In the genomic region with DNA sequence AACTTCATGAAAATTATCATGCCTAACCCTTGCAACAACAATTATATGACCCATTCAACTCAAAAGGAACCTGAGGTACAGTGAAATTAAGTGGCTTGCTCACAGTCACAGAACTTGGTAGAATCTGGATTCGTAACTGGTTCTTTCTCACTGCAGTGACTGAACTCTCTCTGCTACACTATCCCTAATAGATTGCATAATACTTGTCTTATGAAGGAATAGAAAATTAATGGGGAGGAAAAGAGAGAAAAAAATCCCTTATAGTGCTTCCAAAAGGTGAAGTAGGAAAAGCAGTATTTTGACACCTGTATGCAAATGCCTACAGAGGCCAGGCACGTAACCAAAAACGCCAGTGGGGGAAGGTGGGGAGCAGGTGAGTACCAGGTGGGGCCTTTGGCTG, we compare ENCODE assay signal across 16 cellular contexts.
"Had no signal": no experiment of that assay in that cellular context is flagged by ENCODE, and none has a peak within 500 bp of the region (broad histone marks: within the 10 kb centered on the region; RNA-seq: fewer than 3 reads in every experiment).

No MANE protein-coding gene starts in this region.

- H3K27me3 ChIP-seq: left lung, pancreas, upper lobe of right lung had no signal

- ATAC-seq: activated CD8-positive, alpha-beta T cell treated with anti-CD3 and anti-CD28 coated beads, Interleukin-2, amount 10 ng/mL, durations not matched to agents 7 days and 5 days; activated naive CD4-positive, alpha-beta T cell treated with anti-CD3 and anti-CD28 coated beads, Interleukin-2, amount 50 U/mL, for 72 hours; activated T-cell treated with anti-CD3 and anti-CD28 coated beads, Interleukin-2, amount 50 U/mL, for 72 hours; left lung; pancreas; upper lobe of right lung had no signal

- H3K4me3 Mint-ChIP-seq: activated CD4-positive, alpha-beta T cell treated with anti-CD3 and anti-CD28 coated beads, Interleukin-2, amount 10 ng/mL, durations not matched to agents 24 days and 14 days; activated CD8-positive, alpha-beta T cell treated with anti-CD3 and anti-CD28 coated beads, Interleukin-2, amount 10 ng/mL, durations not matched to agents 7 days and 5 days; activated T-cell treated with anti-CD3 and anti-CD28 coated beads, Interleukin-2, amount 50 U/mL, for 72 hours; naive B cell had no signal

- H3K4me1 ChIP-seq: left lung, pancreas, upper lobe of right lung had no signal

- H3K9me3 ChIP-seq: left lung, pancreas, thoracic aorta, upper lobe of right lung had no signal

- H3K27ac ChIP-seq: left lung, pancreas, thoracic aorta, upper lobe of right lung had no signal

- DNase-seq: activated CD4-positive, alpha-beta T cell treated with anti-CD3 and anti-CD28 coated beads, Interleukin-2, amount 10 ng/mL, durations not matched to agents 24 days and 14 days; activated CD4-positive, CD25-positive, alpha-beta regulatory T cell; activated CD8-positive, alpha-beta memory T cell treated with anti-CD3 and anti-CD28 coated beads, Interleukin-2, amount 50 U/mL, for 48 hours; activated CD8-positive, alpha-beta T cell treated with anti-CD3 and anti-CD28 coated beads, Interleukin-2, amount 10 ng/mL, durations not matched to agents 7 days and 5 days; activated gamma-delta T cell; activated T-cell treated with anti-CD3 and anti-CD28 coated beads, Interleukin-2, amount 50 U/mL, for 72 hours; amniotic stem cell; kidney; left lung; mammary epithelial cell; naive B cell; pancreas; stimulated activated CD4-positive, alpha-beta T cell treated with anti-CD3 and anti-CD28 coated beads, Interleukin-1b, Interleukin-23, amount 100 ng/mL, for 48 hours; upper lobe of right lung had no signal

- H3K36me3 Mint-ChIP-seq: activated naive CD4-positive, alpha-beta T cell treated with anti-CD3 and anti-CD28 coated beads, Interleukin-2, amount 50 U/mL, for 72 hours; naive B cell had no signal

- H3K27ac Mint-ChIP-seq: activated CD4-positive, alpha-beta T cell treated with anti-CD3 and anti-CD28 coated beads, Interleukin-2, amount 10 ng/mL, durations not matched to agents 24 days and 14 days; activated CD8-positive, alpha-beta T cell treated with anti-CD3 and anti-CD28 coated beads, Interleukin-2, amount 10 ng/mL, durations not matched to agents 7 days and 5 days; activated naive CD4-positive, alpha-beta T cell treated with anti-CD3 and anti-CD28 coated beads, Interleukin-2, amount 50 U/mL, for 72 hours; activated T-cell treated with anti-CD3 and anti-CD28 coated beads, Interleukin-2, amount 50 U/mL, for 72 hours; naive B cell had no signal

- H3K4me3 ChIP-seq: left lung, pancreas, thoracic aorta, upper lobe of right lung had no signal

- H3K4me1 Mint-ChIP-seq: activated CD4-positive, alpha-beta T cell treated with anti-CD3 and anti-CD28 coated beads, Interleukin-2, amount 10 ng/mL, durations not matched to agents 24 days and 14 days; naive B cell had no signal

- H3K36me3 ChIP-seq: left lung, pancreas, thoracic aorta, upper lobe of right lung had no signal
